ENCODE assay signal across 8 cellular contexts in genomic region chr16:58126451-58126968, GRCh38. TPM values are rescaled to one million over a fixed set of nuclear protein-coding genes. Genes with fewer than 3 reads are reported as not detected.
DNase-seq lines count a peak whose midpoint lies in the region; ATAC-seq and TF ChIP-seq lines count a peak whose summit lies in the region.

No MANE protein-coding gene starts in this region.

- H3K9me3 ChIP-seq in HAP-1 (peaks cover 3% of the 10 kb centered on the region; the same call in 1 of the 2 replicates), SK-N-MC (ENCODE audit: low read depth, low read length) (no peaks in the 10 kb centered on the region), gastrocnemius medialis (no peaks in the 10 kb centered on the region)

- H3K9ac ChIP-seq in SK-N-MC (ENCODE audit: insufficient read length): peak overlapping the region; percentile 5

- intact Hi-C loops in gastrocnemius medialis (cut with DNase I; ENCODE audit: low total_unique reads): loop anchor here (2.0 to 10.0 kb wide), 5 partner anchors 71 to 389 kb away; partner anchors contain the start of genes CSNK2A2 and KATNB1

- no peak for TF ChIP-seq POLR2A in gastrocnemius medialis (IDR thresholded peaks at IDR 0.05)

- ATAC-seq in gastrocnemius medialis (no peak), GM18517 (IDR thresholded peaks at IDR 0.05; ENCODE audit: unreplicated experiment) (no peak)

- TF ChIP-seq CTCF in fibroblast of pulmonary artery (IDR thresholded peaks at IDR 0.05; ENCODE audit: low read length, missing control alignments) (no peak), gastrocnemius medialis (IDR thresholded peaks at IDR 0.05 in 4 of 5, conservative IDR thresholded peaks at IDR 0.05 in 1 of 5) (no peak)

- peaks cover 29% of the 10 kb centered on the region for H3K4me1 ChIP-seq in HAP-1
- H3K4me1 ChIP-seq in gastrocnemius medialis: peaks cover 32 to 45% of the 10 kb centered on the region in 2 donors

- no peak for DNase-seq in HAP-1 (ENCODE audit: low spot score in 2 of 2)
- no peak for DNase-seq in SK-N-MC (ENCODE audit: low read depth, low spot score)
- no peak for DNase-seq in fibroblast of pulmonary artery (ENCODE audit: low read depth)
- no peak for DNase-seq in gastrocnemius medialis
- DNase-seq in EL: no peak
- DNase-seq in NOMO-1 treated with DMSO at 0.1 percent for 48 hours (lab: John Stamatoyannopoulos, UW; ENCODE audit: unreplicated experiment): no peak
- no peak for DNase-seq in stimulated activated CD4-positive, alpha-beta T cell treated with anti-CD3 and anti-CD28 coated beads, Interleukin-2, amount 100 ng/mL, for 48 hours

- peak overlapping the region; percentile 84 for H3K4me3 ChIP-seq in HAP-1
- H3K4me3 ChIP-seq in SK-N-MC: peak overlapping the region; percentile 83
- H3K4me3 ChIP-seq in fibroblast of pulmonary artery (replicated peaks; ENCODE audit: low read depth, low read length): peak overlapping the region; percentile 91
- H3K4me3 ChIP-seq in gastrocnemius medialis: peak overlapping the region in 3 of 4 donors; percentile 9 to 84 (median 28)

- no peaks in the 10 kb centered on the region for H3K27me3 ChIP-seq in HAP-1 (ENCODE audit: low read depth)
- no peaks in the 10 kb centered on the region for H3K27me3 ChIP-seq in gastrocnemius medialis

- H3K36me3 ChIP-seq in HAP-1 (replicated peaks) (no peaks in the 10 kb centered on the region), SK-N-MC (ENCODE audit: insufficient read depth, low read length) (no peaks in the 10 kb centered on the region), gastrocnemius medialis (no peaks in the 10 kb centered on the region)

- in situ Hi-C loops in HAP-1 (cut with MboI; ENCODE audit: low sequenced_read_pairs) (loop anchor here (10.0 kb wide), 1 partner anchor 102 kb away; the partner anchor contains the start of gene MMP15), gastrocnemius medialis (cut with MboI; ENCODE audit: low sequenced_read_pairs in 4 of 4) (loop anchor here in 3 of 4 donors (5.0 to 10.0 kb wide), 2 partner anchors 102 to 104 kb away; partner anchors contain the start of gene MMP15 (in 2 of the 3))

- H3K27ac ChIP-seq in SK-N-MC (no peak overlapping the region), gastrocnemius medialis (peak overlapping the region; percentile 86 to 91 (median 90))

RNA-seq across cellular contexts. Expression of gene CFAP20, which starts 2.7 kb away (rescaled TPM):
- total RNA-seq in gastrocnemius medialis: 10 to 100 TPM in 2 of 4 donors, 1 to 10 TPM in 2; 6.5 to 16.0 (median 9.1) TPM

Comparison
In these comparisons a context has a peak if more than half of its experiments do, and no peak if none do; other contexts are left out.
1. H3K4me3 ChIP-seq: peak in every context shown above with its lines; median percentile 91 in fibroblast of pulmonary artery; 84 in HAP-1; 83 in SK-N-MC; 28 in gastrocnemius medialis.